Comparison of ENCODE assay signal across 8 cellular contexts in the genomic region with DNA sequence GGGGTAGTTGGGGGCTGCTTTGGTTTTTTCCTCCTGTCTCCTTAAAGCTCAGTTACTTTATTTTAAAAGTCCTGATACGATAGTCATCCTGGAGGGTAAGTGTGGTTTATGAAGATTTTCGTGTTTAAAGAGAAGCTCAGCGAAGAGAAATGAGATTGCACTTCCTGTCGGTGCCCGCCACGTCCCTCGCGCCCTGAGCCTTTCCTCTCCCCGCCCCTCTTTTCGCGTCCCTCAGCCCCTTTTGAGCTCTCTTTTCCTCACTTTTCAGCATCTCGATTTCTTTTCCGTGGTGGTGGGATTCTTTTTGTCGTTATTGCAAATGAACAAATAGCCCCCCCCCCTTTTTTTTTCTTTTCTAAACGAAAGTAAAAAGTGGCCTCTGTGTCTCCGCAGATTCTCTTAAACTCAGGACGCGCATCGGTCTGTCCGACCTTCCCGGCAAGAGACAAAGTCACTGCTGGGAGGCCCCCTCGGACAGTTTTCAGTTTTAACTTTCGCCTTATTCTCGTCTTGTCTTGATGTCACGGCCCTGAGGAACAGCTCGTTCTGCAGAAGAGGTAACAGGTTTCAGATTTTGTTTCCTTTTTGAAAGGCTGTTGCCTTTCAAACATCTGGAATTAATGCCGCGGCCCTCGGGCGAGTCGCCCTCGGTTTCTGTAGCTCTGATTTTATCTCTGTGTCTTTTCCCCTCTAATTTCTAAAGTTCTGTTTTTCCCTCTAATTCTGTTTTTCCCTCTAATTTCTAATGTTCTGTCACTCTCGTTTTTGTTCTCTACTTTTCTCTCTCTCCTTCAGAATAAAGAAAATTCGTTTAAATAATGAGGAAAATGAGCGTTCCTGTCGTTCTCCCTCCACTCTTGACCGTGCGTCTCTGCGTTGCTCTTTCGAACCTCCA. TPM values are rescaled to one million over a fixed set of nuclear protein-coding genes. Genes with fewer than 3 reads are reported as not detected.
DNase-seq lines count a peak whose midpoint lies in the region; ATAC-seq and TF ChIP-seq lines count a peak whose summit lies in the region.

No MANE protein-coding gene starts in this region.

- TF ChIP-seq POLR2A in stomach (IDR thresholded peaks at IDR 0.05), result no peak

- H3K4me1 Mint-ChIP-seq in activated CD4-positive, alpha-beta T cell treated with anti-CD3 and anti-CD28 coated beads, Interleukin-2, amount 10 ng/mL, durations not matched to agents 24 days and 14 days, result peaks cover 41% of the 10 kb centered on the region

- peaks cover 82% of the 10 kb centered on the region for H3K27me3 Mint-ChIP-seq in activated CD4-positive, alpha-beta T cell treated with anti-CD3 and anti-CD28 coated beads, Interleukin-2, amount 10 ng/mL, durations not matched to agents 24 days and 14 days

- H3K4me1 ChIP-seq in stomach, result peaks cover 54 to 86% (median 72%) of the 10 kb centered on the region in 4 donors

- peaks cover 0 to 13% (median 0%) of the 10 kb centered on the region in 4 donors for H3K9me3 ChIP-seq in stomach

- no peak overlapping the region for H3K27ac ChIP-seq in stomach

- 6 to 14% (median 13%) methylated on average over 40 of the region's 40 CpGs for WGBS in stomach, 5 donors

- peaks cover 23% of the 10 kb centered on the region for H3K36me3 Mint-ChIP-seq in activated CD4-positive, alpha-beta T cell treated with anti-CD3 and anti-CD28 coated beads, Interleukin-2, amount 10 ng/mL, durations not matched to agents 24 days and 14 days (ENCODE audit: low read depth)

- H3K4me3 ChIP-seq in fibroblast of villous mesenchyme (ENCODE audit: low read depth, low read length) (peak overlapping the region; percentile 41), stomach (peak overlapping the region; percentile 18 to 44 (median 38))

- DNase-seq in activated CD4-positive, alpha-beta T cell treated with anti-CD3 and anti-CD28 coated beads, Interleukin-2, amount 10 ng/mL, durations not matched to agents 24 days and 14 days, result peak; percentile 73
- DNase-seq in activated CD4-positive, alpha-beta T cell treated with anti-CD3 and anti-CD28 coated beads for 1 hour, result no peak
- peak; percentile 41 for DNase-seq in NOMO-1 treated with DMSO at 0.1 percent for 48 hours (lab: John Stamatoyannopoulos, UW; ENCODE audit: unreplicated experiment)
- no peak for DNase-seq in fibroblast of villous mesenchyme (ENCODE audit: low read depth)
- DNase-seq in stomach, result no peak
- no peak for DNase-seq in NCI-H446 treated with DMSO at 0.1 percent for 48 hours (lab: John Stamatoyannopoulos, UW)

- H3K27me3 ChIP-seq in stomach, result peaks cover 74 to 100% (median 99%) of the 10 kb centered on the region in 3 donors

- intact Hi-C loops in activated CD4-positive, alpha-beta T cell treated with anti-CD3 and anti-CD28 coated beads, Interleukin-2, amount 10 ng/mL, durations not matched to agents 24 days and 14 days (cut with micrococcal nuclease), result no loop called here
- intact Hi-C loops in stomach (cut with DNase I; ENCODE audit: low total_unique reads), result no loop called here

- peak overlapping the region; percentile 60 for H3K27ac Mint-ChIP-seq in activated CD4-positive, alpha-beta T cell treated with anti-CD3 and anti-CD28 coated beads, Interleukin-2, amount 10 ng/mL, durations not matched to agents 24 days and 14 days

- H3K4me3 Mint-ChIP-seq in activated CD4-positive, alpha-beta T cell treated with anti-CD3 and anti-CD28 coated beads, Interleukin-2, amount 10 ng/mL, durations not matched to agents 24 days and 14 days, result peak overlapping the region; percentile 70

- TF ChIP-seq CTCF in fibroblast of villous mesenchyme (IDR thresholded peaks at IDR 0.05; ENCODE audit: insufficient read depth, low read depth, low read length), result no peak
- no peak for TF ChIP-seq CTCF in stomach (IDR thresholded peaks at IDR 0.05)

- H3K36me3 ChIP-seq in stomach, result no peaks in the 10 kb centered on the region

- peaks cover 22% of the 10 kb centered on the region for H3K9me3 Mint-ChIP-seq in activated CD4-positive, alpha-beta T cell treated with anti-CD3 and anti-CD28 coated beads, Interleukin-2, amount 10 ng/mL, durations not matched to agents 24 days and 14 days

- no peak for ATAC-seq in HG03378 (IDR thresholded peaks at IDR 0.05; ENCODE audit: unreplicated experiment)
- no peak for ATAC-seq in HG02884 (IDR thresholded peaks at IDR 0.05; ENCODE audit: unreplicated experiment)

- TF ChIP-seq EP300 in stomach (IDR thresholded peaks at IDR 0.05), result no peak

RNA-seq across cellular contexts. Expression of a gene that starts 1.0 kb away (rescaled TPM):
- not detected in 2 replicates for total RNA-seq in activated CD4-positive, alpha-beta T cell treated with anti-CD3 and anti-CD28 coated beads, Interleukin-2, amount 10 ng/mL, durations not matched to agents 24 days and 14 days
- total RNA-seq in fibroblast of villous mesenchyme, result 0.32 and 1.3 TPM in 2 replicates
- under 1 TPM in 1 of 5 donors, not detected in 4; 0.18 TPM for total RNA-seq in stomach
- polyA plus RNA-seq in stomach, result 1 to 10 TPM in 1 of 3 donors, not detected in 2; 1.6 TPM

Comparison
In these comparisons a context has a peak if more than half of its experiments do, and no peak if none do; other contexts are left out.
1. DNase-seq: peak in activated CD4-positive, alpha-beta T cell treated with anti-CD3 and anti-CD28 coated beads, Interleukin-2, amount 10 ng/mL, durations not matched to agents 24 days and 14 days (single experiment) and NOMO-1 treated with DMSO at 0.1 percent for 48 hours (single experiment); none in activated CD4-positive, alpha-beta T cell treated with anti-CD3 and anti-CD28 coated beads for 1 hour (single experiment), fibroblast of villous mesenchyme (single experiment), stomach (single experiment) and NCI-H446 treated with DMSO at 0.1 percent for 48 hours (single experiment).